In genomic region chr7:6106140-6106904, GRCh38 we compare ENCODE assay signal across 8 cellular contexts.
DNase-seq lines count a peak whose midpoint lies in the region; FAIRE-seq and TF ChIP-seq lines count a peak whose summit lies in the region.

No MANE protein-coding gene starts in this region.

- H3K36me3 ChIP-seq in adipocyte (ENCODE audit: control insufficient read depth, insufficient read depth, low read length, severe bottlenecking) = peaks cover 4% of the 10 kb centered on the region

- H3K9ac ChIP-seq in adipocyte (ENCODE audit: low read length) = peak overlapping the region; percentile 91

- peaks cover 15% of the 10 kb centered on the region for H3K4me1 ChIP-seq in adipocyte (ENCODE audit: control insufficient read depth, insufficient read depth, low read length)

- H3K27me3 ChIP-seq in adipocyte (replicated peaks; ENCODE audit: control insufficient read depth, insufficient read depth, low read length) = no peaks in the 10 kb centered on the region

- H3K9me3 ChIP-seq in adipocyte (ENCODE audit: control insufficient read depth, low read length) = no peaks in the 10 kb centered on the region

- peak; percentile 27; the same call in 1 of the 3 replicates for TF ChIP-seq CTCF in GM12872 (IDR thresholded peaks at IDR 0.05; ENCODE audit: insufficient read depth, low read depth, low read length)

- FAIRE-seq in A204.1 (lab: Jason Lieb, UNC) (peak; percentile 11), RCC 7860 (lab: Jason Lieb, UNC) (no peak)

- peak overlapping the region; percentile 87 for H3K4me3 ChIP-seq in adipocyte (ENCODE audit: low read length)

- DNase-seq in RCC 7860 (ENCODE audit: low spot score) = peak; percentile 51
- peak; percentile 64 for DNase-seq in adipocyte (ENCODE audit: low read depth)
- DNase-seq in iris pigment epithelial cell (ENCODE audit: low read depth) = peak; percentile 55
- DNase-seq in stimulated activated CD4-positive, alpha-beta T cell treated with anti-CD3 and anti-CD28 coated beads, Interleukin-4, amount 100 ng/mL, for 24 hours = peak; percentile 28
- no peak for DNase-seq in AG20443 (ENCODE audit: low spot score)
- no peak for DNase-seq in NCI-H1105 treated with DMSO at 0.1 percent for 48 hours (lab: John Stamatoyannopoulos, UW)

Comparison
In these comparisons a context has a peak if more than half of its experiments do, and no peak if none do; other contexts are left out.
1. DNase-seq: peak in RCC 7860 (single experiment), adipocyte (single experiment), iris pigment epithelial cell (single experiment) and stimulated activated CD4-positive, alpha-beta T cell treated with anti-CD3 and anti-CD28 coated beads, Interleukin-4, amount 100 ng/mL, for 24 hours (single experiment); none in AG20443 (single experiment) and NCI-H1105 treated with DMSO at 0.1 percent for 48 hours (single experiment).